8 cellular contexts compared by ENCODE assay signal in the genomic region with DNA sequence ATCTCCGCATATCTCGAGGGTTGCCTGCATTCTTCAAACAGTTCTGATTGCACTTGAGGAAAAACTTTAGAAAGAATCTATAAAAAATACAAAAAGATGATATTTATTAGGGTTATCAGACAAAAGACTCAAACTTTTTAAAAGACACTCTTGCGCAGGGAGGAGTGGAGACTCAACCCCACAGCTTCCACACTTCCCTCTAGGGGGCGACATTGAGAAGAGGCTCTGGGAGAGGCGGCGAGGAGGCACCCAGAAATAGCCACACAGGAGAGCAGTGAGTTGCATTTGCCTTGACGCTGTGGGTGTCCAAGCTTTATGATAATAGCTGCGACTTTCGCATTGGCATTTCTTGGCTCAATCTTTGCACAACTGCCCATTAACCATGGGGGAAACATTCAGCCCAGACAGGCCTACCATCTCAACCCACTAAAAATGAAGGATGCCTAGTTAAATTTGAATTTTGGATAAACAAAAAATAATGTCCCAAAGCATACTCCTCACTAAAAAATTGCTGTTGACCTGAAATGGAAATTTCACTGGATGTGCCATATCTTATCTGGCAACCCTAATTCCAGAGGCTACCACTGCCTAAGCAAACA.
DNase-seq lines count a peak whose midpoint lies in the region; ATAC-seq lines count a peak whose summit lies in the region.

No MANE protein-coding gene starts in this region.

- peaks cover 4 to 7% of the 10 kb centered on the region in 2 donors for H3K27me3 Mint-ChIP-seq in effector memory CD8-positive, alpha-beta T cell

- H3K4me3 Mint-ChIP-seq in effector memory CD8-positive, alpha-beta T cell, result no peak overlapping the region

- H3K36me3 Mint-ChIP-seq in effector memory CD8-positive, alpha-beta T cell (ENCODE audit: insufficient read depth), result no peaks in the 10 kb centered on the region

- peak; percentile 11 for DNase-seq in activated T-cell treated with anti-CD3 and anti-CD28 coated beads for 1 hour (ENCODE audit: low read depth)
- no peak for DNase-seq in activated T-cell treated with anti-CD3 and anti-CD28 coated beads, Interleukin-2, amount 50 U/mL, for 1 hour
- peak; percentile 39 for DNase-seq in RKO (ENCODE audit: low spot score)
- peak; percentile 21 to 29 (median 22) for DNase-seq in effector memory CD8-positive, alpha-beta T cell
- DNase-seq in stimulated activated CD4-positive, alpha-beta T cell treated with anti-CD3 and anti-CD28 coated beads, Interleukin-4, amount 100 ng/mL, for 1 hour, result peak; percentile 30
- DNase-seq in EL, result no peak
- no peak for DNase-seq in left lobe of liver (ENCODE audit: low spot score)
- no peak for DNase-seq in NCI-H226

- no peaks in the 10 kb centered on the region for H3K4me1 Mint-ChIP-seq in effector memory CD8-positive, alpha-beta T cell (ENCODE audit: low read depth in 2 of 2)

- H3K9me3 Mint-ChIP-seq in effector memory CD8-positive, alpha-beta T cell, result no peaks in the 10 kb centered on the region

- ATAC-seq in effector memory CD8-positive, alpha-beta T cell (replicated peaks), result no peak
- ATAC-seq in left lobe of liver, result no peak

- no peak overlapping the region for H3K27ac Mint-ChIP-seq in effector memory CD8-positive, alpha-beta T cell

Comparison
In these comparisons a context has a peak if more than half of its experiments do, and no peak if none do; other contexts are left out.
1. DNase-seq: peak in activated T-cell treated with anti-CD3 and anti-CD28 coated beads for 1 hour (single experiment), RKO (single experiment), effector memory CD8-positive, alpha-beta T cell (3 of 3) and stimulated activated CD4-positive, alpha-beta T cell treated with anti-CD3 and anti-CD28 coated beads, Interleukin-4, amount 100 ng/mL, for 1 hour (single experiment); none in activated T-cell treated with anti-CD3 and anti-CD28 coated beads, Interleukin-2, amount 50 U/mL, for 1 hour (single experiment), EL (single experiment), left lobe of liver (single experiment) and NCI-H226 (single experiment).